In the genomic region with DNA sequence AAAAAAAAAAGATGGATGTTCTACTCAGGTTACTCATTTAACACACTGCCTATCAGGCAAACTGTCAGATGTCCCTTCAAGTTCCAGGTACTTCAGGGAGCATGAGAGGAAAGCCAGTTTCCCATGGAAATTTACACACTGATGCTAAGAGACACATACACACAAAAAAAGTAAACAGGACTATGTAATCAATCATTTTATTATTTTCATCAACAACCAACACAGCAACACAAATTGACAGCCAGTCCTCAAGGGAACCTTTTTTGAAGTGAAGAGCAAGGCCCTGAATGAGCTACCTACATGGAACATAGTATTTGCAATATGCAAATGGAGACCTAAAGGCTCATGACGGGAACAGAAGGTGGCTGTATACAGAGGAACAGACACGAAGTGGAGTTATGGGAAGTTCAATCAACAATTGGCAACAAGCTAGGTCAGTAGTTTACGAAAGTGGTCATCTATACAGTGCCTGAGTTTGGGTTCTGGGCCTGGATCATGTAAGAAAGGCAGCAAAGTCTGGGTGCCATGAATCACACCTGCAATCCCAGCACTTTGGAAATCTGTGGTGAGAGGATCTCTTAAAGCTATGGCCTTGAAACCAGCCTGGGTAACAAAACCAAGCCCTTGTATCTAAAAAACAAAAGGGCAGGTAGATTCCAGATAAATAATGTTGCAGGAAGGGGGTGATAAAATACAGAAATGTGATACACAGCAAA, we compare ENCODE assay signal across 1 cellular context.
A peak's percentile ranks its signal among the peaks of the same experiment; 100 is the strongest.
TF ChIP-seq lines count a peak whose summit lies in the region.

No MANE protein-coding gene starts in this region.

TF ChIP-seq in HEK293, 187 proteins besides CTCF, POLR2A, EP300 and RAD21 (continued from another document):
- TF ChIP-seq, protein P1, sequence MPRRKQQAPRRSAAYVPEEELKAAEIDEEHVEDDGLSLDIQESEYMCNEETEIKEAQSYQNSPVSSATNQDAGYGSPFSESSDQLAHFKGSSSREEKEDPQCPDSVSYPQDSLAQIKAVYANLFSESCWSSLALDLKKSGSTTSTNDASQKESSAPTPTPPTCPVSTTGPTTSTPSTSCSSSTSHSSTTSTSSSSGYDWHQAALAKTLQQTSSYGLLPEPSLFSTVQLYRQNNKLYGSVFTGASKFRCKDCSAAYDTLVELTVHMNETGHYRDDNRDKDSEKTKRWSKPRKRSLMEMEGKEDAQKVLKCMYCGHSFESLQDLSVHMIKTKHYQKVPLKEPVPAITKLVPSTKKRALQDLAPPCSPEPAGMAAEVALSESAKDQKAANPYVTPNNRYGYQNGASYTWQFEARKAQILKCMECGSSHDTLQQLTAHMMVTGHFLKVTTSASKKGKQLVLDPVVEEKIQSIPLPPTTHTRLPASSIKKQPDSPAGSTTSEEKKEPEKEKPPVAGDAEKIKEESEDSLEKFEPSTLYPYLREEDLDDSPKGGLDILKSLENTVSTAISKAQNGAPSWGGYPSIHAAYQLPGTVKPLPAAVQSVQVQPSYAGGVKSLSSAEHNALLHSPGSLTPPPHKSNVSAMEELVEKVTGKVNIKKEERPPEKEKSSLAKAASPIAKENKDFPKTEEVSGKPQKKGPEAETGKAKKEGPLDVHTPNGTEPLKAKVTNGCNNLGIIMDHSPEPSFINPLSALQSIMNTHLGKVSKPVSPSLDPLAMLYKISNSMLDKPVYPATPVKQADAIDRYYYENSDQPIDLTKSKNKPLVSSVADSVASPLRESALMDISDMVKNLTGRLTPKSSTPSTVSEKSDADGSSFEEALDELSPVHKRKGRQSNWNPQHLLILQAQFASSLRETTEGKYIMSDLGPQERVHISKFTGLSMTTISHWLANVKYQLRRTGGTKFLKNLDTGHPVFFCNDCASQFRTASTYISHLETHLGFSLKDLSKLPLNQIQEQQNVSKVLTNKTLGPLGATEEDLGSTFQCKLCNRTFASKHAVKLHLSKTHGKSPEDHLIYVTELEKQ (tag by site-specific recombination; IDR thresholded peaks at IDR 0.05; ENCODE audit: borderline replicate concordance), result peak; percentile 59; the same call in 1 of the 2 replicates
- TF ChIP-seq BCL11A (tag by site-specific recombination; IDR thresholded peaks at IDR 0.05; ENCODE audit: low read depth) (no peak), ZNF629 (tag by site-specific recombination; IDR thresholded peaks at IDR 0.05) (0 out of 2 replicates have a peak, but pooled peaks have one; percentile 22), ZNF530 (tag by site-specific recombination; IDR thresholded peaks at IDR 0.05; ENCODE audit: low read depth) (no peak), ZNF335 (tag by site-specific recombination; conservative IDR thresholded peaks at IDR 0.05) (peak; percentile 39; the same call in 1 of the 2 replicates), IKZF3 (tag by site-specific recombination; IDR thresholded peaks at IDR 0.05) (no peak), SCRT2 (tag by site-specific recombination; IDR thresholded peaks at IDR 0.05) (no peak), ZNF140 (tag by site-specific recombination; IDR thresholded peaks at IDR 0.05) (no peak), ZBTB7A (tag by site-specific recombination; IDR thresholded peaks at IDR 0.05; ENCODE audit: low read depth) (no peak), ZBTB48 (tag by site-specific recombination; IDR thresholded peaks at IDR 0.05) (0 out of 2 replicates have a peak, but pooled peaks have one; percentile 44), ZNF366 (tag by site-specific recombination; conservative IDR thresholded peaks at IDR 0.05) (no peak), ZNF426 (tag by site-specific recombination; IDR thresholded peaks at IDR 0.05) (no peak), MEIS1 (CRISPR knock-in tag; IDR thresholded peaks at IDR 0.05; ENCODE audit: borderline replicate concordance) (no peak)
- TF ChIP-seq, protein P2, sequence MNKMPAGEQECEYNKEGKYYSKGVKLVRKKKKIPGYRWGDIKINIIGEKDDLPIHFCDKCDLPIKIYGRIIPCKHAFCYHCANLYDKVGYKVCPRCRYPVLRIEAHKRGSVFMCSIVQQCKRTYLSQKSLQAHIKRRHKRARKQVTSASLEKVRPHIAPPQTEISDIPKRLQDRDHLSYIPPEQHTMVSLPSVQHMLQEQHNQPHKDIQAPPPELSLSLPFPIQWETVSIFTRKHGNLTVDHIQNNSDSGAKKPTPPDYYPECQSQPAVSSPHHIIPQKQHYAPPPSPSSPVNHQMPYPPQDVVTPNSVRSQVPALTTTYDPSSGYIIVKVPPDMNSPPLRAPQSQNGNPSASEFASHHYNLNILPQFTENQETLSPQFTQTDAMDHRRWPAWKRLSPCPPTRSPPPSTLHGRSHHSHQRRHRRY (tag by site-specific recombination; IDR thresholded peaks at IDR 0.05), result no peak
- TF ChIP-seq, protein P3, sequence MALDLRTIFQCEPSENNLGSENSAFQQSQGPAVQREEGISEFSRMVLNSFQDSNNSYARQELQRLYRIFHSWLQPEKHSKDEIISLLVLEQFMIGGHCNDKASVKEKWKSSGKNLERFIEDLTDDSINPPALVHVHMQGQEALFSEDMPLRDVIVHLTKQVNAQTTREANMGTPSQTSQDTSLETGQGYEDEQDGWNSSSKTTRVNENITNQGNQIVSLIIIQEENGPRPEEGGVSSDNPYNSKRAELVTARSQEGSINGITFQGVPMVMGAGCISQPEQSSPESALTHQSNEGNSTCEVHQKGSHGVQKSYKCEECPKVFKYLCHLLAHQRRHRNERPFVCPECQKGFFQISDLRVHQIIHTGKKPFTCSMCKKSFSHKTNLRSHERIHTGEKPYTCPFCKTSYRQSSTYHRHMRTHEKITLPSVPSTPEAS (tag by site-specific recombination; IDR thresholded peaks at IDR 0.05), result no peak
- TF ChIP-seq, protein P4, sequence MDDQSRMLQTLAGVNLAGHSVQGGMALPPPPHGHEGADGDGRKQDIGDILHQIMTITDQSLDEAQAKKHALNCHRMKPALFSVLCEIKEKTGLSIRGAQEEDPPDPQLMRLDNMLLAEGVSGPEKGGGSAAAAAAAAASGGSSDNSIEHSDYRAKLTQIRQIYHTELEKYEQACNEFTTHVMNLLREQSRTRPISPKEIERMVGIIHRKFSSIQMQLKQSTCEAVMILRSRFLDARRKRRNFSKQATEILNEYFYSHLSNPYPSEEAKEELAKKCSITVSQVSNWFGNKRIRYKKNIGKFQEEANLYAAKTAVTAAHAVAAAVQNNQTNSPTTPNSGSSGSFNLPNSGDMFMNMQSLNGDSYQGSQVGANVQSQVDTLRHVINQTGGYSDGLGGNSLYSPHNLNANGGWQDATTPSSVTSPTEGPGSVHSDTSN (CRISPR knock-in tag; IDR thresholded peaks at IDR 0.05), result no peak
TF ChIP-seq in HEK293: peak in this region for 6.
